6 cellular contexts compared by ENCODE assay signal in genomic region chr2:29375876-29376275, GRCh38.
DNase-seq lines count a peak whose midpoint lies in the region; FAIRE-seq and TF ChIP-seq lines count a peak whose summit lies in the region.
"Not testable (repeated sequence)": the region's sequence is repeated elsewhere in the genome, so short reads cannot be mapped to it uniquely, and the experiment has no call there.

No MANE protein-coding gene starts in this region.

- peaks cover 27% of the 10 kb centered on the region for H3K27me3 ChIP-seq in smooth muscle cell (ENCODE audit: low read depth)

- H3K36me3 ChIP-seq in smooth muscle cell (ENCODE audit: low read depth) = not testable (repeated sequence)

- not testable (repeated sequence) for H4K20me1 ChIP-seq in smooth muscle cell (ENCODE audit: low read depth)

- not testable (repeated sequence) for H2AFZ ChIP-seq in smooth muscle cell (ENCODE audit: low read depth)

- not testable (repeated sequence) for H3K4me3 ChIP-seq in choroid plexus epithelial cell (ENCODE audit: low read depth, low read length); smooth muscle cell

- H3K9me3 ChIP-seq in smooth muscle cell (replicated peaks; ENCODE audit: low read depth) = not testable (repeated sequence)

- peak overlapping the region; percentile 40 for H3K4me2 ChIP-seq in smooth muscle cell

- FAIRE-seq in HTR-8/SVneo (lab: Jason Lieb, UNC) = peak; percentile 63

- H3K79me2 ChIP-seq in smooth muscle cell (ENCODE audit: low read depth) = not testable (repeated sequence)

- TF ChIP-seq CTCF in choroid plexus epithelial cell (conservative IDR thresholded peaks at IDR 0.05; ENCODE audit: low read depth, low read length); smooth muscle cell (IDR thresholded peaks at IDR 0.05; ENCODE audit: borderline replicate concordance, insufficient read depth, poor library complexity, severe bottlenecking): not testable (repeated sequence)

- not testable (repeated sequence) for H3K27ac ChIP-seq in smooth muscle cell (ENCODE audit: low read depth)

- WGBS in smooth muscle cell (ENCODE audit: low lambda C conversion rate) = 24% methylated on average over 3 of the region's 3 CpGs

- not testable (repeated sequence) for DNase-seq in HTR-8/SVneo (ENCODE audit: insufficient read length, low spot score); smooth muscle cell (lab: John Stamatoyannopoulos, UW; ENCODE audit: unreplicated experiment)
- DNase-seq in NCI-H226 (peak; percentile 89), amniotic epithelial cell (ENCODE audit: low read depth) (peak; percentile 78), choroid plexus epithelial cell (ENCODE audit: low read depth) (peak; percentile 24), iris pigment epithelial cell (ENCODE audit: low read depth) (peak; percentile 25)

- peaks cover 16% of the 10 kb centered on the region for H3K4me1 ChIP-seq in smooth muscle cell (ENCODE audit: low read depth)

- not testable (repeated sequence) for H3F3A ChIP-seq in smooth muscle cell (ENCODE audit: low read depth)

- H3K9ac ChIP-seq in smooth muscle cell (ENCODE audit: low read depth) = not testable (repeated sequence)
